8 cellular contexts compared by ENCODE assay signal in genomic region chr1:61641578-61642336, GRCh38.
DNase-seq lines count a peak whose midpoint lies in the region; ATAC-seq and TF ChIP-seq lines count a peak whose summit lies in the region.

No MANE protein-coding gene starts in this region.

- WGBS in thyroid gland, 2 donors, result 16 to 26% methylated on average over 23 of the region's 23 CpGs

- TF ChIP-seq CTCF in AG04450 (IDR thresholded peaks at IDR 0.05; ENCODE audit: low read depth, low read length), result peak; percentile 66
- TF ChIP-seq CTCF in thyroid gland (IDR thresholded peaks at IDR 0.05), result peak; percentile 48 to 75 (median 62)

- H3K27ac ChIP-seq in AG04450 (ENCODE audit: low read depth, low read length) (no peak overlapping the region), thyroid gland (peak overlapping the region; percentile 16 to 42 (median 21))

- intact Hi-C loops in Right ventricle myocardium inferior (cut with DNase I) (loop anchor here (2.0 to 10.0 kb wide), 4 partner anchors 147 to 669 kb away; no protein-coding TSS in a partner anchor), posterior cingulate gyrus (cut with DNase I) (loop anchor here (10.0 kb wide), 3 partner anchors 83 to 597 kb away; partner anchors contain the start of gene TM2D1), thyroid gland (cut with DNase I) (no loop called here)

- no peaks in the 10 kb centered on the region for H3K27me3 ChIP-seq in AG04450 (ENCODE audit: control insufficient read depth, insufficient read depth, low read length)
- H3K27me3 ChIP-seq in thyroid gland, result no peaks in the 10 kb centered on the region

- ATAC-seq in GM18907 (IDR thresholded peaks at IDR 0.05; ENCODE audit: unreplicated experiment) (peak; percentile 98), HG03108 (IDR thresholded peaks at IDR 0.05; ENCODE audit: unreplicated experiment) (peak; percentile 90), Right ventricle myocardium inferior (peak; percentile 79)

- TF ChIP-seq POLR2A in thyroid gland (IDR thresholded peaks at IDR 0.05), result no peak

- no peaks in the 10 kb centered on the region for H3K36me3 ChIP-seq in thyroid gland

- CTCF ChIA-PET in AG04450 (lab: Charles Lee), result interaction anchor here (0.5 to 1.2 kb wide), 6 partner anchors 11 to 1575 kb away, joined by 3 to 5 read pairs (median 4); no protein-coding TSS in a partner anchor

- no peaks in the 10 kb centered on the region for H3K9me3 ChIP-seq in AG04450 (ENCODE audit: control insufficient read depth, insufficient read depth, low read length)
- H3K9me3 ChIP-seq in thyroid gland, result no peaks in the 10 kb centered on the region

- peaks cover 0 to 6% of the 10 kb centered on the region in 2 donors for H3K4me1 ChIP-seq in thyroid gland

- DNase-seq in AG04450 (ENCODE audit: low read depth, low spot score) (peak; percentile 0), RPMI7951 (ENCODE audit: low read depth) (peak; percentile 28), Right ventricle myocardium inferior (ENCODE audit: missing footprints) (peak; percentile 92), posterior cingulate gyrus (peak; percentile 67 to 96 (median 78)), thyroid gland (peak; percentile 78 to 85)
- DNase-seq in activated effector memory CD4-positive, alpha-beta T cell treated with anti-CD3 and anti-CD28 coated beads, Interleukin-2, amount 50 U/mL, for 16 hours, result peak; percentile 84

- no peak overlapping the region for H3K4me3 ChIP-seq in AG04450 (ENCODE audit: low read depth, low read length)
- no peak overlapping the region for H3K4me3 ChIP-seq in thyroid gland (replicated peaks in 1 of 3)

- POLR2A ChIA-PET in AG04450 (lab: Yijun Ruan, JAX), result no interaction called here

Comparison
In these comparisons a context has a peak if more than half of its experiments do, and no peak if none do; other contexts are left out.
1. DNase-seq: peak in every context shown above with its lines; median percentile 92 in Right ventricle myocardium inferior; 84 in activated effector memory CD4-positive, alpha-beta T cell treated with anti-CD3 and anti-CD28 coated beads, Interleukin-2, amount 50 U/mL, for 16 hours; 82 in thyroid gland; 78 in posterior cingulate gyrus; 28 in RPMI7951; 0 in AG04450.